In the genomic region with DNA sequence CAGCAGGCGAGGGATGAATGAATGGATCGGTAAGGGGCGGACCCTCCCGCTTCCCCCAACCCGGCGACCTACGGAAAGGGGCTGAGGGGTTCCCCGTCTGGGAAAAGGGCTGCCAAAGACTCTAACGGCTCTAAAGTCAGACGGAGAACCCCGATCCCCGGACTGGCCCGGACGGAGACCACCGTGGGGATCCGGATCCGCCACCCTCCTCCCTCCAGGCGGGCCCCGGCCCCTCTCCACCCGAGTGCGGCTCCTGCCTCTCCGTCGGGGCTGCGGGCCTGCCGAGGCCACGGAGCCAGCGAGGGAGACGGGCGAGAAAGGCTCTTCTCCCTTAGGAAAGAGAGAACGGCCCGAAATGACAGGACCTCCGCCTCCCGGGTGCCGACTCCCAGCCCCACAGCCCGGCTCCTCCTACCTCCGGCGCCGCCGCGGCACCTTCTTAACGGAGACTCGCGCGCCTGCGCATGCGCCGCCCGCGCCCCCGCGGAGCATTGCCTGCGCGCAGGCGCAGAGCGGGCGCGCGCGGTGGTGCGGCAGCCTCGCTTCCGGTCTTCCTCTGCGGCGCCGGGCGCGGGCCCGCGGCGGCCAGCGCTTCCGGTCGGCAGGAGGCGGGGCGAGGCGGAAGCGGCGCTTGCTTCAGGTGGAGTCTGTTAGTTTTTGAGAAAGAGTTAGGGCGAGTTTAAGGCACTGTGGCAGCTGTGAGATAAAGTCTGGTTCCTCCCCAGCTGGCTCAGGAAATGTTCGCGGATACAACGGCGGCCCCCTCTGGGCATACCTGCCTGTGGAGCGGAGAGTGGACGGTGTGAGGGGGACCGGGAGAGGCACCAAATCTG, we compare ENCODE assay signal across 8 cellular contexts. TPM values are rescaled to one million over a fixed set of nuclear protein-coding genes. Genes with fewer than 3 reads are reported as not detected.
A peak's percentile ranks its signal among the peaks of the same experiment; 100 is the strongest.
DNase-seq lines count a peak whose midpoint lies in the region; ATAC-seq and TF ChIP-seq lines count a peak whose summit lies in the region.

A gene with protein sequence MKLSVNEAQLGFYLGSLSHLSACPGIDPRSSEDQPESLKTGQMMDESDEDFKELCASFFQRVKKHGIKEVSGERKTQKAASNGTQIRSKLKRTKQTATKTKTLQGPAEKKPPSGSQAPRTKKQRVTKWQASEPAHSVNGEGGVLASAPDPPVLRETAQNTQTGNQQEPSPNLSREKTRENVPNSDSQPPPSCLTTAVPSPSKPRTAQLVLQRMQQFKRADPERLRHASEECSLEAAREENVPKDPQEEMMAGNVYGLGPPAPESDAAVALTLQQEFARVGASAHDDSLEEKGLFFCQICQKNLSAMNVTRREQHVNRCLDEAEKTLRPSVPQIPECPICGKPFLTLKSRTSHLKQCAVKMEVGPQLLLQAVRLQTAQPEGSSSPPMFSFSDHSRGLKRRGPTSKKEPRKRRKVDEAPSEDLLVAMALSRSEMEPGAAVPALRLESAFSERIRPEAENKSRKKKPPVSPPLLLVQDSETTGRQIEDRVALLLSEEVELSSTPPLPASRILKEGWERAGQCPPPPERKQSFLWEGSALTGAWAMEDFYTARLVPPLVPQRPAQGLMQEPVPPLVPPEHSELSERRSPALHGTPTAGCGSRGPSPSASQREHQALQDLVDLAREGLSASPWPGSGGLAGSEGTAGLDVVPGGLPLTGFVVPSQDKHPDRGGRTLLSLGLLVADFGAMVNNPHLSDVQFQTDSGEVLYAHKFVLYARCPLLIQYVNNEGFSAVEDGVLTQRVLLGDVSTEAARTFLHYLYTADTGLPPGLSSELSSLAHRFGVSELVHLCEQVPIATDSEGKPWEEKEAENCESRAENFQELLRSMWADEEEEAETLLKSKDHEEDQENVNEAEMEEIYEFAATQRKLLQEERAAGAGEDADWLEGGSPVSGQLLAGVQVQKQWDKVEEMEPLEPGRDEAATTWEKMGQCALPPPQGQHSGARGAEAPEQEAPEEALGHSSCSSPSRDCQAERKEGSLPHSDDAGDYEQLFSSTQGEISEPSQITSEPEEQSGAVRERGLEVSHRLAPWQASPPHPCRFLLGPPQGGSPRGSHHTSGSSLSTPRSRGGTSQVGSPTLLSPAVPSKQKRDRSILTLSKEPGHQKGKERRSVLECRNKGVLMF (N-terminal part only) (minus strand): TSS at position 462 of the 833 bp plus-strand sequence. CDS start 2,642 bp downstream, outside the sequence.

- H3K36me3 ChIP-seq in osteoblast (ENCODE audit: insufficient read depth, low read length) (peaks cover 9% of the 10 kb centered on the region), testis (ENCODE audit: low read depth, missing control alignments) (no peaks in the 10 kb centered on the region)

- no peaks in the 10 kb centered on the region for H4K20me1 ChIP-seq in osteoblast (ENCODE audit: insufficient read depth, low read length)

- H3K4me2 ChIP-seq in osteoblast (ENCODE audit: insufficient read depth, low read length), result peak within 1 kb of the TSS; percentile 96

- H2AFZ ChIP-seq in osteoblast (ENCODE audit: low read length), result peak within 1 kb of the TSS; percentile 98

- peak within 1 kb of the TSS; percentile 99 for H3K4me3 Mint-ChIP-seq in activated naive CD4-positive, alpha-beta T cell treated with anti-CD3 and anti-CD28 coated beads, Interleukin-2, amount 50 U/mL, for 24 hours

- peak; percentile 89 for ATAC-seq in HG02642 (IDR thresholded peaks at IDR 0.05; ENCODE audit: poor library complexity, unreplicated experiment)

- TF ChIP-seq POLR2A in testis (IDR thresholded peaks at IDR 0.05), result peak; percentile 60

- H3K27ac Mint-ChIP-seq in activated naive CD4-positive, alpha-beta T cell treated with anti-CD3 and anti-CD28 coated beads, Interleukin-2, amount 50 U/mL, for 24 hours, result peak within 1 kb of the TSS; percentile 89

- H3K4me1 ChIP-seq in osteoblast (ENCODE audit: insufficient read depth, low read length), result peaks cover 14% of the 10 kb centered on the region
- peaks cover 5% of the 10 kb centered on the region for H3K4me1 ChIP-seq in testis

- H3K27ac ChIP-seq in osteoblast (ENCODE audit: low read depth, low read length), result peak within 1 kb of the TSS; percentile 65
- H3K27ac ChIP-seq in testis, result peak within 1 kb of the TSS; percentile 39 to 79

- 1% methylated on average over 85 of the region's 86 CpGs; no CpG with 5 or more reads in 1 of the 2 donors for WGBS in testis, 2 donors

- H3K79me2 ChIP-seq in osteoblast (ENCODE audit: insufficient read depth, low read length), result peaks cover 54% of the 10 kb centered on the region

- DNase-seq in GM10266 (ENCODE audit: extremely low spot score), result peak; percentile 99
- DNase-seq in NCI-H1105 (lab: John Stamatoyannopoulos, UW), result peak; percentile 86
- DNase-seq in SKM-1 (lab: John Stamatoyannopoulos, UW; ENCODE audit: unreplicated experiment), result peak; percentile 76
- DNase-seq in head of caudate nucleus, result peak; percentile 37 to 93 (median 83)
- peak; percentile 100 for DNase-seq in osteoblast (ENCODE audit: insufficient read length, low spot score, missing footprints)
- DNase-seq in testis, result peak; percentile 88

- H3K4me3 ChIP-seq in osteoblast (ENCODE audit: insufficient read depth, low read length) (peak within 1 kb of the TSS; percentile 100), testis (peak within 1 kb of the TSS; percentile 70 to 88)

- intact Hi-C loops in head of caudate nucleus (cut with DNase I), result no loop called here
- intact Hi-C loops in testis (cut with DNase I; ENCODE audit: low total_unique reads), result no loop called here

- no peaks in the 10 kb centered on the region for H3K9me3 Mint-ChIP-seq in activated naive CD4-positive, alpha-beta T cell treated with anti-CD3 and anti-CD28 coated beads, Interleukin-2, amount 50 U/mL, for 24 hours

- no peaks in the 10 kb centered on the region for H3K27me3 Mint-ChIP-seq in activated naive CD4-positive, alpha-beta T cell treated with anti-CD3 and anti-CD28 coated beads, Interleukin-2, amount 50 U/mL, for 24 hours

- peaks cover 58% of the 10 kb centered on the region for H3K4me1 Mint-ChIP-seq in activated naive CD4-positive, alpha-beta T cell treated with anti-CD3 and anti-CD28 coated beads, Interleukin-2, amount 50 U/mL, for 24 hours

- TF ChIP-seq CTCF in GM10266 (IDR thresholded peaks at IDR 0.05; ENCODE audit: control insufficient read depth, insufficient read depth, low read depth, missing control alignments) (no peak), osteoblast (IDR thresholded peaks at IDR 0.05; ENCODE audit: extremely low read depth, low read depth, low read length) (no peak), testis (IDR thresholded peaks at IDR 0.05) (peak in 1 of 3 experiments; percentile 7)

- H3K9me3 ChIP-seq in osteoblast (ENCODE audit: low read depth, low read length) (no peaks in the 10 kb centered on the region), testis (no peaks in the 10 kb centered on the region)

- H3K27me3 ChIP-seq in osteoblast (ENCODE audit: insufficient read depth, low read length) (no peaks in the 10 kb centered on the region), testis (no peaks in the 10 kb centered on the region)

- H3K36me3 Mint-ChIP-seq in activated naive CD4-positive, alpha-beta T cell treated with anti-CD3 and anti-CD28 coated beads, Interleukin-2, amount 50 U/mL, for 24 hours, result no peaks in the 10 kb centered on the region

RNA-seq across cellular contexts. Expression of the gene that starts here (rescaled TPM):
- total RNA-seq in osteoblast (4.0 and 4.7 TPM in 2 replicates), testis (10 to 100 TPM; 28.0 to 41.3 TPM)
- 25.9 TPM for polyA plus RNA-seq in testis (ENCODE audit: insufficient read depth, low read depth, low replicate concordance)

Comparison
In these comparisons a context has a peak if more than half of its experiments do, and no peak if none do; other contexts are left out.
1. Peak in every context shown above with its lines: DNase-seq, ATAC-seq, H3K4me3 ChIP-seq and H3K27ac ChIP-seq.